In the genomic region with DNA sequence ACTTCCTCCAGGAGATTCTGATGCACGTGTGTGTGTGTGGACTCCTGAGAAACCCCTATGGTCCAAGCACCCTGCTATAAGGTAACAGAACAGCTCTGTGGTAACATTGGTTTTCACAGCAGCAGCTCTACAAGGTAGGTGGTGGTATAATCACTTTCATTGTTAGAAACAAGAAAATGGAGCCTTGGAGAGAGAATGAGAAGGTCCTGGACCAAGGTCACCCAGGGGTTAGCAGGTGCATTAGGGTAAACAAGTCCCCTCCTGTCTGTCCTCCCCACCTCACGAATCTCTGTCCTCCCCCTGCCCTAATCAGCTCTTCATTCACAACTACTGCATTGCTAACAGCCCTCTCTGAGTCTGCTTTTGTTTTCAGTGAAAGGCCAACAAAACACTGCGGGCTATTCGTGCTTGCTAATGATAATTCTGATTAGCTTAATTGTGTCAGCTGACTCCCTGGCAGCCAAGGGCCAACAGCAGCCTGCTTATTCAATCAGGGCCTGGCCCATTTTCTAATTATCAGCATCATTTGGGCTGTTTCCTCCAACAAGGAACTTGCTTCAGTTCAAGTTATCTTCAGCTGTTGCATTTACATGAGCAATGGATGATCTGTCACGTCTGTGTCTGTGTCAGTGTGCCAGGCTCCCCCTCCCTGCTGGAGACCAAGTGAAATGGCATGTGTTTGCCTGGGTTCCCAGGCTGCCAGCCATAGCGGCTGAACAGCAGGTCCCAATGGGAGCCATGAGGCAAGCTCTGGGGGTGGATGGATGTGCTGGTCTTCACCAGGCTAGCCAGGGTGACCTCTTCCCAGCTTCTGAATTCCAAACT, we compare ENCODE assay signal across 1 cellular context.
TF ChIP-seq lines count a peak whose summit lies in the region.

No MANE protein-coding gene starts in this region.

TF ChIP-seq in HepG2, 621 proteins besides CTCF, POLR2A, EP300 and RAD21 (continued from another document):
- TF ChIP-seq NR2F1 (CRISPR knock-in tag; IDR thresholded peaks at IDR 0.05) (no peak), ZNF282 (IDR thresholded peaks at IDR 0.05; ENCODE audit: partially characterized antibody) (no peak), ZNF354B (CRISPR knock-in tag; IDR thresholded peaks at IDR 0.05) (no peak), SMARCE1 (IDR thresholded peaks at IDR 0.05; ENCODE audit: borderline replicate concordance) (no peak), ZMYM3 (CRISPR knock-in tag; IDR thresholded peaks at IDR 0.05) (no peak), ZNF720 (CRISPR knock-in tag; IDR thresholded peaks at IDR 0.05) (no peak), RFX1 (IDR thresholded peaks at IDR 0.05) (no peak), TBX2 (CRISPR knock-in tag; IDR thresholded peaks at IDR 0.05; ENCODE audit: borderline replicate concordance) (no peak), MEIS1 (CRISPR knock-in tag; IDR thresholded peaks at IDR 0.05; ENCODE audit: borderline replicate concordance) (no peak), NKX3-1 (CRISPR knock-in tag; IDR thresholded peaks at IDR 0.05) (no peak), ZBTB38 (CRISPR knock-in tag; IDR thresholded peaks at IDR 0.05) (no peak), ZNF629 (CRISPR knock-in tag; conservative IDR thresholded peaks at IDR 0.05) (no peak)
- TF ChIP-seq, protein P1, sequence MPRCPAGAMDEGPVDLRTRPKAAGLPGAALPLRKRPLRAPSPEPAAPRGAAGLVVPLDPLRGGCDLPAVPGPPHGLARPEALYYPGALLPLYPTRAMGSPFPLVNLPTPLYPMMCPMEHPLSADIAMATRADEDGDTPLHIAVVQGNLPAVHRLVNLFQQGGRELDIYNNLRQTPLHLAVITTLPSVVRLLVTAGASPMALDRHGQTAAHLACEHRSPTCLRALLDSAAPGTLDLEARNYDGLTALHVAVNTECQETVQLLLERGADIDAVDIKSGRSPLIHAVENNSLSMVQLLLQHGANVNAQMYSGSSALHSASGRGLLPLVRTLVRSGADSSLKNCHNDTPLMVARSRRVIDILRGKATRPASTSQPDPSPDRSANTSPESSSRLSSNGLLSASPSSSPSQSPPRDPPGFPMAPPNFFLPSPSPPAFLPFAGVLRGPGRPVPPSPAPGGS (CRISPR knock-in tag; IDR thresholded peaks at IDR 0.05), result no peak
- TF ChIP-seq, protein P2, sequence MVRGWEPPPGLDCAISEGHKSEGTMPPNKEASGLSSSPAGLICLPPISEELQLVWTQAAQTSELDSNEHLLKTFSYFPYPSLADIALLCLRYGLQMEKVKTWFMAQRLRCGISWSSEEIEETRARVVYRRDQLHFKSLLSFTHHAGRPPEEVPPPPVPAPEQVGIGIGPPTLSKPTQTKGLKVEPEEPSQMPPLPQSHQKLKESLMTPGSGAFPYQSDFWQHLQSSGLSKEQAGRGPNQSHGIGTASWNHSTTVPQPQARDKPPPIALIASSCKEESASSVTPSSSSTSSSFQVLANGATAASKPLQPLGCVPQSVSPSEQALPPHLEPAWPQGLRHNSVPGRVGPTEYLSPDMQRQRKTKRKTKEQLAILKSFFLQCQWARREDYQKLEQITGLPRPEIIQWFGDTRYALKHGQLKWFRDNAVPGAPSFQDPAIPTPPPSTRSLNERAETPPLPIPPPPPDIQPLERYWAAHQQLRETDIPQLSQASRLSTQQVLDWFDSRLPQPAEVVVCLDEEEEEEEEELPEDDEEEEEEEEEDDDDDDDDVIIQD (CRISPR knock-in tag; IDR thresholded peaks at IDR 0.05; ENCODE audit: low read depth), result no peak
- TF ChIP-seq, protein P3, sequence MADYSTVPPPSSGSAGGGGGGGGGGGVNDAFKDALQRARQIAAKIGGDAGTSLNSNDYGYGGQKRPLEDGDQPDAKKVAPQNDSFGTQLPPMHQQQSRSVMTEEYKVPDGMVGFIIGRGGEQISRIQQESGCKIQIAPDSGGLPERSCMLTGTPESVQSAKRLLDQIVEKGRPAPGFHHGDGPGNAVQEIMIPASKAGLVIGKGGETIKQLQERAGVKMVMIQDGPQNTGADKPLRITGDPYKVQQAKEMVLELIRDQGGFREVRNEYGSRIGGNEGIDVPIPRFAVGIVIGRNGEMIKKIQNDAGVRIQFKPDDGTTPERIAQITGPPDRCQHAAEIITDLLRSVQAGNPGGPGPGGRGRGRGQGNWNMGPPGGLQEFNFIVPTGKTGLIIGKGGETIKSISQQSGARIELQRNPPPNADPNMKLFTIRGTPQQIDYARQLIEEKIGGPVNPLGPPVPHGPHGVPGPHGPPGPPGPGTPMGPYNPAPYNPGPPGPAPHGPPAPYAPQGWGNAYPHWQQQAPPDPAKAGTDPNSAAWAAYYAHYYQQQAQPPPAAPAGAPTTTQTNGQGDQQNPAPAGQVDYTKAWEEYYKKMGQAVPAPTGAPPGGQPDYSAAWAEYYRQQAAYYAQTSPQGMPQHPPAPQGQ (CRISPR knock-in tag; IDR thresholded peaks at IDR 0.05; ENCODE audit: borderline replicate concordance), result no peak
